ENCODE assay signal across 8 cellular contexts in the genomic region with DNA sequence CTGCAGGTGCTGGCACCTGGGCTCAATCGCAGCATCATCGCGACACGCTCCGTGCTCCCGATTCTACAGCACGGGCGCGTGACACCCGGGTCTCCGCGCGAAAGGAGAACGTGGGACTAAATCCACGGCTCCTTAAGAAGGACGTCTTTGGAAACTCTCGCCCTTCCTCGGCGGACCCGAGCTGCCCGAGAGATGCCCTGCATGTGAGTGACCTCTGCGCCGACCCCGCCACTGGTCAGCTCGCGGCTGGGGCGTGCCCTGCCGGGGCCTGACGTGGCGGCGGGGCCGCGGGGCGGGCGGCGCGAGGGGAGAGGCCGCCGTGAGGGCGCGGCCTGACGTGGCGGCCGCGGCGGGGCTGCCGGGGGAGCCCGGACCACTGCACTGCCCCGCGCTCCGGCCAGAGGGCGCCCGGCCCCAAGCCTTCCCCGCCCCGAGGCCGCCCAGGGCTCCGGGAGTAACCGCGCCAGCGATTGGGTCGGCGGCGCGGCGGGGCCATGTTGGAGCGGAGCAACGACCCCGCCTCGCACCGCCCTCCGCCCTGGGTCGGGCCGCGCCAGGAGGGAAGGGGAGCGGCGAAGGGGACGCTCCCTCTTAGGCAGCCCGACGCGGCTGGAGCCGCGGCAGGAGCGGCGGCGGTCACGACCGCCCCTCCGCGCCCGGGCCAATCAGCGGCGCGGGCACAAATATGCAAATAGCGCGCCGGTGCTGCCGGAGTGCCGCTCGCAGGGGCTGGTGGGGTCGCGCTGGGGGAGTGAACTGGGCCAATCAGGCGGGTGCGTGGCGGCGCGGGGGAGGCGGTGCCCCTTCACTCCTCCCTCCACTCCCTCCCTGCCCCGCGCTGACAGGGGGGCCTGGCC.
A peak's percentile ranks its signal among the peaks of the same experiment; 100 is the strongest.
DNase-seq lines count a peak whose midpoint lies in the region; ATAC-seq, FAIRE-seq and TF ChIP-seq lines count a peak whose summit lies in the region.

No MANE protein-coding gene starts in this region.

- H3K4me3 ChIP-seq in upper lobe of right lung, result peak overlapping the region; percentile 81

- H3K27ac ChIP-seq in adipose tissue (ENCODE audit: low read depth, low read length) (peak overlapping the region; percentile 68), upper lobe of right lung (peak overlapping the region; percentile 96)

- H3K9me3 ChIP-seq in upper lobe of right lung, result no peaks in the 10 kb centered on the region

- TF ChIP-seq CTCF in upper lobe of right lung (IDR thresholded peaks at IDR 0.05), result peak; percentile 57

- no peaks in the 10 kb centered on the region for H3K27me3 ChIP-seq in upper lobe of right lung

- TF ChIP-seq POLR2A in GM12891 (IDR thresholded peaks at IDR 0.05; ENCODE audit: low read depth, low read length), result peak; percentile 45; the same call in 1 of the 2 replicates

- ATAC-seq in HG02840 (IDR thresholded peaks at IDR 0.05; ENCODE audit: low FRiP score, unreplicated experiment) (peak; percentile 84), left cardiac atrium (peak; percentile 94 to 95), upper lobe of right lung (peak; percentile 93)

- intact Hi-C loops in left cardiac atrium (cut with DNase I), result loop anchor here in 1 of 2 donors (1.0 to 10.0 kb wide), 2 partner anchors 31 to 76 kb away; partner anchors contain the start of genes CHD9 and CHD9NB
- intact Hi-C loops in posterior vena cava (cut with DNase I), result loop anchor here in 1 of 2 donors (5.0 to 10.0 kb wide), 2 partner anchors 38 to 74 kb away; no protein-coding TSS in a partner anchor
- intact Hi-C loops in upper lobe of right lung (cut with DNase I), result no loop called here

- FAIRE-seq in GM12891 (lab: Jason Lieb, UNC), result peak; percentile 87

- WGBS in adipose tissue, 3 donors, result 0% methylated on average over 62 to 109 of the region's 109 CpGs

- peak; percentile 96 for DNase-seq in GM12891 (ENCODE audit: insufficient read length, low spot score)
- peak; percentile 46 for DNase-seq in NCI-H1417 treated with DMSO at 0.1 percent for 48 hours (lab: John Stamatoyannopoulos, UW)
- DNase-seq in SW 1271 (lab: John Stamatoyannopoulos, UW), result peak; percentile 77 to 88
- DNase-seq in left cardiac atrium, result peak; percentile 97
- DNase-seq in posterior vena cava (ENCODE audit: low spot score), result peak; percentile 99
- peak; percentile 99 for DNase-seq in upper lobe of right lung

- no peaks in the 10 kb centered on the region for H3K36me3 ChIP-seq in upper lobe of right lung

- H3K4me1 ChIP-seq in upper lobe of right lung, result peaks cover 15% of the 10 kb centered on the region

TF ChIP-seq in GM12891, 5 proteins besides CTCF, POLR2A, EP300 and RAD21:
- TF ChIP-seq SPI1 (IDR thresholded peaks at IDR 0.05; ENCODE audit: low read depth, low read length) (no peak), POLR2AphosphoS5 (IDR thresholded peaks at IDR 0.05; ENCODE audit: low read depth, low read length) (0 out of 2 replicates have a peak, but pooled peaks have one; percentile 21), POU2F2 (IDR thresholded peaks at IDR 0.05; ENCODE audit: low read depth, low read length) (peak; percentile 99), TAF1 (IDR thresholded peaks at IDR 0.05; ENCODE audit: low read depth, low read length) (peak; percentile 17; the same call in 1 of the 2 replicates), PAX5 (IDR thresholded peaks at IDR 0.05; ENCODE audit: insufficient read depth, low read length, severe bottlenecking) (peak; percentile 34)

Comparison
In these comparisons a context has a peak if more than half of its experiments do, and no peak if none do; other contexts are left out.
1. Peak in every context shown above with its lines: DNase-seq, ATAC-seq, H3K4me3 ChIP-seq and H3K27ac ChIP-seq.
2. DNase-seq: peak in every context shown above with its lines; median percentile 99 in posterior vena cava; 99 in upper lobe of right lung; 97 in left cardiac atrium; 96 in GM12891; 82 in SW 1271; 46 in NCI-H1417 treated with DMSO at 0.1 percent for 48 hours.